24 cellular contexts compared by ENCODE assay signal in the genomic region with DNA sequence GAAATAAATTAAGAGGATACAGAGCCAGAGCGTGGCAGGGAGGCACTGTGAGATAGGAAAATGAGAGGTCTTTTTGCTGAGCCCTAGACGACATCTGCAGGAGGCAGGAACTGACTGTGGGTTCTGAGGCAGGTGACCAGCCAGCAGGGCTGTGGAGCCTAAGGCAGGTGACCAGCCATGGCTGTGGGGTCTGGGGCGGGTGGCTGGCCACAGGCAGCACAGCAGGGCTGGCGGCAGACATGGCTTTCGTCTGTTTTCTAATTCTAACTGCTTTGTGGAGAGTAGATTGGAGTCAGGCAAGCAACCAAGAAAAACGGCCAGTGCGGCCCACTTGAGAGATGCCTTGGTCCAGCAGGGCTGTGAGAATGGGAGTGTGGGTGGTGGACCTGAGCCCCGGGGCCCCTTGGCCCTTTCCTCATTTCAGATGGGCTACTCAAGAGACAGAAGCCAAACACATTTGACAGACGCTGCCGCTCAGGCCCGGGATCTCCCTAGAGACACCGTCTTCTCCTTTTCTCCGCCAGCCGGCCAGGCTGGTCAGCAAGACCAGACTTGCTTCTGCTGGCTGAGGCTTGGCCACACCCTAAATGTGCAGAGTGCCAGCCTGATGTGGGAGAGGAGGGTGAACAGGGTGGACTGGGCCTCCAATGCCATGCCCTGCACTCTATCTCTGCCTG. TPM values are rescaled to one million over a fixed set of nuclear protein-coding genes. Genes with fewer than 3 reads are reported as not detected.
DNase-seq lines count a peak whose midpoint lies in the region; ATAC-seq and TF ChIP-seq lines count a peak whose summit lies in the region.
"Had no signal": no experiment of that assay in that cellular context is flagged by ENCODE, and none has a peak within 500 bp of the region (broad histone marks: within the 10 kb centered on the region; RNA-seq: fewer than 3 reads in every experiment).

No MANE protein-coding gene starts in this region.

- H3K36me3 ChIP-seq in H7 (replicated peaks; ENCODE audit: control insufficient read depth, insufficient read depth, low read length), result no peaks in the 10 kb centered on the region
- H3K36me3 ChIP-seq: heart left ventricle, left lung had no signal

- H3K9me3 Mint-ChIP-seq in mesothelial cell of epicardium, result no peaks in the 10 kb centered on the region
- H3K9me3 Mint-ChIP-seq: activated CD4-positive, alpha-beta T cell treated with anti-CD3 and anti-CD28 coated beads, Interleukin-2, amount 10 ng/mL, durations not matched to agents 7 days and 5 days; activated naive CD8-positive, alpha-beta T cell treated with anti-CD3 and anti-CD28 coated beads, Interleukin-2, amount 50 U/mL, for 24 hours; neural crest cell had no signal

- H3K27ac ChIP-seq in epithelial cell of prostate, result peak overlapping the region; percentile 71
- H3K27ac ChIP-seq: body of pancreas, heart left ventricle, left lung, SK-N-MC had no signal

- H3K27me3 Mint-ChIP-seq in mesothelial cell of epicardium (ENCODE audit: low read depth), result peaks cover 19% of the 10 kb centered on the region

- ATAC-seq in HG03139 (IDR thresholded peaks at IDR 0.05; ENCODE audit: unreplicated experiment), result no peak
- ATAC-seq: activated naive CD8-positive, alpha-beta T cell treated with anti-CD3 and anti-CD28 coated beads, Interleukin-2, amount 50 U/mL, for 24 hours; body of pancreas; heart left ventricle; left lung; mucosa of descending colon; T-helper 17 cell had no signal

- H3K4me1 Mint-ChIP-seq in mesothelial cell of epicardium, result peaks cover 24% of the 10 kb centered on the region
- H3K4me1 Mint-ChIP-seq: activated CD4-positive, alpha-beta T cell treated with anti-CD3 and anti-CD28 coated beads, Interleukin-2, amount 10 ng/mL, durations not matched to agents 7 days and 5 days; activated naive CD8-positive, alpha-beta T cell treated with anti-CD3 and anti-CD28 coated beads, Interleukin-2, amount 50 U/mL, for 24 hours had no signal

- DNase-seq in D341Med (ENCODE audit: low spot score), result peak; percentile 33
- peak; percentile 9 for DNase-seq in NCI-H510A (lab: John Stamatoyannopoulos, UW)
- DNase-seq in epithelial cell of prostate (ENCODE audit: low read depth, low spot score), result peak; percentile 58
- no peak for DNase-seq in mesothelial cell of epicardium (ENCODE audit: low spot score in 2 of 2, unreplicated experiment in 2 of 2)
- DNase-seq in GDM1 (lab: John Stamatoyannopoulos, UW), result no peak
- DNase-seq in T1000 (lab: John Stamatoyannopoulos, UW), result no peak
- DNase-seq in H7, result no peak
- DNase-seq: ACHN; activated CD4-positive, alpha-beta T cell treated with anti-CD3 and anti-CD28 coated beads, Interleukin-2, amount 10 ng/mL, durations not matched to agents 7 days and 5 days; activated effector memory CD4-positive, alpha-beta T cell treated with anti-CD3 and anti-CD28 coated beads, Interleukin-2, amount 50 U/mL, for 16 hours; activated naive CD8-positive, alpha-beta T cell treated with anti-CD3 and anti-CD28 coated beads, Interleukin-2, amount 50 U/mL, for 24 hours; body of pancreas; C1 segment of cervical spinal cord; Calu3; heart left ventricle; left lung; mucosa of descending colon; NCI-H2081; stimulated activated CD4-positive, alpha-beta T cell treated with anti-CD3 and anti-CD28 coated beads, Interleukin-1b, Interleukin-23, amount 100 ng/mL, for 48 hours; T-helper 17 cell had no signal

- no peak for TF ChIP-seq CTCF in mesothelial cell of epicardium (IDR thresholded peaks at IDR 0.05; ENCODE audit: unreplicated experiment)

- H3K27ac Mint-ChIP-seq in mesothelial cell of epicardium, result peak overlapping the region; percentile 72
- H3K27ac Mint-ChIP-seq: activated CD4-positive, alpha-beta T cell treated with anti-CD3 and anti-CD28 coated beads, Interleukin-2, amount 10 ng/mL, durations not matched to agents 7 days and 5 days; activated naive CD8-positive, alpha-beta T cell treated with anti-CD3 and anti-CD28 coated beads, Interleukin-2, amount 50 U/mL, for 24 hours; T-helper 17 cell had no signal

- no peaks in the 10 kb centered on the region for H3K36me3 Mint-ChIP-seq in mesothelial cell of epicardium

- H3K4me3 ChIP-seq in H7 (ENCODE audit: insufficient read depth, low read depth, low read length), result no peak overlapping the region
- H3K4me3 ChIP-seq: body of pancreas, heart left ventricle, left lung, mucosa of descending colon, SK-N-MC had no signal

- no peaks in the 10 kb centered on the region; the same call in 1 of the 2 replicates for H3K27me3 ChIP-seq in H7 (ENCODE audit: control insufficient read depth, insufficient read depth, low read length)
- H3K27me3 ChIP-seq: body of pancreas had no signal

- H3K4me3 Mint-ChIP-seq in mesothelial cell of epicardium, result no peak overlapping the region
- H3K4me3 Mint-ChIP-seq: activated CD4-positive, alpha-beta T cell treated with anti-CD3 and anti-CD28 coated beads, Interleukin-2, amount 10 ng/mL, durations not matched to agents 7 days and 5 days; activated naive CD8-positive, alpha-beta T cell treated with anti-CD3 and anti-CD28 coated beads, Interleukin-2, amount 50 U/mL, for 24 hours; neural crest cell; T-helper 17 cell had no signal

RNA-seq across cellular contexts. Expression of a gene that starts 19.7 kb away (rescaled TPM):
- 12.0 to 12.6 TPM (median 12.1 TPM) in 3 replicates for total RNA-seq in mesothelial cell of epicardium
- total RNA-seq in H7 (2014; rRNA removed; shearing (Covaris generic)), result 24.5 and 38.9 TPM in 2 replicates
- total RNA-seq: RPMI7951 had no signal

Comparison
In these comparisons a context has a peak if more than half of its experiments do, and no peak if none do; other contexts are left out.
1. DNase-seq: peak in D341Med (single experiment), NCI-H510A (single experiment) and epithelial cell of prostate (single experiment); none in mesothelial cell of epicardium (0 of 2), GDM1 (single experiment), T1000 (single experiment) and H7 (single experiment).